7 cellular contexts compared by ENCODE assay signal in genomic region chr19:55284405-55285058, GRCh38. TPM values are rescaled to one million over a fixed set of nuclear protein-coding genes. Genes with fewer than 3 reads are reported as not detected.
A peak's percentile ranks its signal among the peaks of the same experiment; 100 is the strongest.
DNase-seq lines count a peak whose midpoint lies in the region; ATAC-seq and TF ChIP-seq lines count a peak whose summit lies in the region.

No MANE protein-coding gene starts in this region.

- H3K9ac ChIP-seq in skeletal muscle satellite cell (ENCODE audit: low read depth, low read length), result no peak overlapping the region

- no peak for ATAC-seq in HG03045 (IDR thresholded peaks at IDR 0.05; ENCODE audit: unreplicated experiment)

- POLR2A ChIA-PET in HEK293 (lab: Yijun Ruan, JAX), result interaction anchor here (1.0 to 2.0 kb wide), 2 partner anchors 55 to 177 kb away, joined by 3 to 6 read pairs; partner anchors contain the start of genes ISOC2 and KMT5C
- POLR2A ChIA-PET in GM10248 (lab: Yijun Ruan, JAX), result no interaction called here

- H3K4me2 ChIP-seq in skeletal muscle satellite cell (ENCODE audit: low read length), result peak overlapping the region; percentile 37

- H3K9me3 ChIP-seq in HEK293 (ENCODE audit: control insufficient read depth, insufficient read depth, low read depth, low read length) (no peaks in the 10 kb centered on the region), SJCRH30 (replicated peaks) (no peaks in the 10 kb centered on the region), skeletal muscle satellite cell (replicated peaks; ENCODE audit: low read length) (no peaks in the 10 kb centered on the region)

- H3K4me3 ChIP-seq in HEK293 (ENCODE audit: low read depth, low read length), result peak overlapping the region; percentile 53
- H3K4me3 ChIP-seq in SJCRH30, result peak overlapping the region; percentile 60
- peak overlapping the region; percentile 63 for H3K4me3 ChIP-seq in fibroblast of the aortic adventitia (ENCODE audit: low read depth, low read length)
- peak overlapping the region; percentile 30 for H3K4me3 ChIP-seq in skeletal muscle satellite cell (ENCODE audit: low read length)

- TF ChIP-seq CTCF in HEK293 (tag by site-specific recombination; IDR thresholded peaks at IDR 0.05) (no peak), fibroblast of the aortic adventitia (IDR thresholded peaks at IDR 0.05; ENCODE audit: insufficient read depth, low read length) (no peak), GM10248 (IDR thresholded peaks at IDR 0.05; ENCODE audit: control extremely low read depth, extremely low read depth, low read depth, missing control alignments) (no peak)

- DNase-seq in SJCRH30 (no peak), fibroblast of the aortic adventitia (ENCODE audit: low read depth) (no peak), GM10248 (ENCODE audit: extremely low spot score) (no peak), OCI-M2 (lab: John Stamatoyannopoulos, UW; ENCODE audit: unreplicated experiment) (no peak)

- peaks cover 7% of the 10 kb centered on the region; the same call in 1 of the 2 replicates for H3K4me1 ChIP-seq in HEK293 (ENCODE audit: control insufficient read depth, insufficient read depth, low read length)
- peaks cover 8% of the 10 kb centered on the region; the same call in 1 of the 2 replicates for H3K4me1 ChIP-seq in SJCRH30
- peaks cover 7% of the 10 kb centered on the region for H3K4me1 ChIP-seq in skeletal muscle satellite cell (ENCODE audit: control insufficient read depth, insufficient read depth, low read length)

- CTCF ChIA-PET in HEK293 (lab: Yijun Ruan, JAX) (interaction anchor here (1.8 kb wide), 1 partner anchor 8 kb away, joined by 7 read pairs; no protein-coding TSS in a partner anchor), GM10248 (lab: Yijun Ruan, JAX) (no interaction called here)

- H3K36me3 ChIP-seq in HEK293 (ENCODE audit: control insufficient read depth in 2 of 2, insufficient read depth in 1 of 2, low read length in 2 of 2), result peaks cover 2 to 19% of the 10 kb centered on the region in 2 experiments; a peak in 2 of 3 replicates
- peaks cover 3% of the 10 kb centered on the region; the same call in 1 of the 2 replicates for H3K36me3 ChIP-seq in SJCRH30
- no peaks in the 10 kb centered on the region for H3K36me3 ChIP-seq in skeletal muscle satellite cell (ENCODE audit: insufficient read depth, low read length)

- peak overlapping the region; percentile 37; the same call in 1 of the 2 replicates for H3K27ac ChIP-seq in HEK293 (ENCODE audit: extremely low read depth, low read depth, low read length)
- no peak overlapping the region for H3K27ac ChIP-seq in SJCRH30

- no peaks in the 10 kb centered on the region for H3K27me3 ChIP-seq in SJCRH30
- H3K27me3 ChIP-seq in skeletal muscle satellite cell (ENCODE audit: control insufficient read depth, insufficient read depth, low read length), result no peaks in the 10 kb centered on the region

TF ChIP-seq in HEK293, 187 proteins besides CTCF, POLR2A, EP300 and RAD21:
- TF ChIP-seq ZNF133 (tag by site-specific recombination; IDR thresholded peaks at IDR 0.05) (no peak), GLIS1 (tag by site-specific recombination; IDR thresholded peaks at IDR 0.05) (peak; percentile 30; the same call in 1 of the 2 replicates), ZNF530 (tag by site-specific recombination; IDR thresholded peaks at IDR 0.05; ENCODE audit: low read depth) (no peak), GLIS2 (tag by site-specific recombination; IDR thresholded peaks at IDR 0.05) (0 out of 2 replicates have a peak, but pooled peaks have one; percentile 27)

RNA-seq across cellular contexts. Expression of gene BRSK1, which starts 0.7 kb away (rescaled TPM):
- 13.2 and 15.8 TPM in 2 replicates for total RNA-seq in SJCRH30 (2014; rRNA removed; shearing (Covaris generic))
- total RNA-seq in fibroblast of the aortic adventitia (ENCODE audit: low replicate concordance), result 5.2 and 9.0 TPM in 2 replicates
- 2.2 and 2.5 TPM in 2 replicates for total RNA-seq in skeletal muscle satellite cell (2012; rRNA removed)

RNA-seq across cellular contexts. Expression of gene HSPBP1, which starts 4.6 kb away (rescaled TPM):
- total RNA-seq in SJCRH30 (2014; rRNA removed; shearing (Covaris generic)), result 39.3 and 40.8 TPM in 2 replicates
- 29.1 and 48.3 TPM in 2 replicates for total RNA-seq in fibroblast of the aortic adventitia (ENCODE audit: low replicate concordance)
- total RNA-seq in skeletal muscle satellite cell (2012; rRNA removed), result 38.5 and 44.6 TPM in 2 replicates

RNA-seq across cellular contexts. Expression of gene PPP6R1, which starts 25.7 kb away (rescaled TPM):
- 39.5 and 44.9 TPM in 2 replicates for total RNA-seq in SJCRH30 (2014; rRNA removed; shearing (Covaris generic))
- total RNA-seq in fibroblast of the aortic adventitia (ENCODE audit: low replicate concordance), result 39.0 and 41.5 TPM in 2 replicates
- total RNA-seq in skeletal muscle satellite cell (2012; rRNA removed), result 40.8 and 43.9 TPM in 2 replicates

RNA-seq across cellular contexts. Expression of gene TMEM150B, which starts 40.6 kb away (rescaled TPM):
- total RNA-seq in SJCRH30 (2014; rRNA removed; shearing (Covaris generic)), result not detected in 2 replicates
- total RNA-seq in fibroblast of the aortic adventitia (ENCODE audit: low replicate concordance), result not detected in 2 replicates
- total RNA-seq in skeletal muscle satellite cell (2012; rRNA removed), result not detected in 2 replicates

RNA-seq across cellular contexts. Expression of gene KMT5C, which starts 55.1 kb away (rescaled TPM):
- total RNA-seq in SJCRH30 (2014; rRNA removed; shearing (Covaris generic)), result 21.2 and 21.6 TPM in 2 replicates
- total RNA-seq in fibroblast of the aortic adventitia (ENCODE audit: low replicate concordance), result 6.7 and 22.2 TPM in 2 replicates
- 3.3 and 3.8 TPM in 2 replicates for total RNA-seq in skeletal muscle satellite cell (2012; rRNA removed)
